ENCODE assay signal across 8 cellular contexts in genomic region chr4:26860157-26860921, GRCh38. TPM values are rescaled to one million over a fixed set of nuclear protein-coding genes. Genes with fewer than 3 reads are reported as not detected.
A peak's percentile ranks its signal among the peaks of the same experiment; 100 is the strongest.
DNase-seq lines count a peak whose midpoint lies in the region; ATAC-seq and TF ChIP-seq lines count a peak whose summit lies in the region.

STIM2 (plus strand) TSS chr4:26860841.

- H3K4me3 ChIP-seq in GM12864 (ENCODE audit: low read depth, low read length) = peak within 1 kb of the TSS; percentile 74
- peak within 1 kb of the TSS; percentile 87 for H3K4me3 ChIP-seq in osteoblast (ENCODE audit: insufficient read depth, low read length)
- peak within 1 kb of the TSS; percentile 84 for H3K4me3 ChIP-seq in thoracic aorta

- H3K27ac Mint-ChIP-seq in activated naive CD8-positive, alpha-beta T cell = peak within 1 kb of the TSS; percentile 98

- H3K36me3 Mint-ChIP-seq in activated naive CD8-positive, alpha-beta T cell = no peaks in the 10 kb centered on the region

- H3K27ac ChIP-seq in osteoblast (ENCODE audit: low read depth, low read length) (peak within 1 kb of the TSS; percentile 67), thoracic aorta (peak within 1 kb of the TSS; percentile 88 to 92)

- H3K9me3 Mint-ChIP-seq in activated naive CD8-positive, alpha-beta T cell (ENCODE audit: low read depth) = no peaks in the 10 kb centered on the region

- peaks cover 36% of the 10 kb centered on the region for H3K79me2 ChIP-seq in osteoblast (ENCODE audit: insufficient read depth, low read length)

- peak within 1 kb of the TSS; percentile 98 for H2AFZ ChIP-seq in osteoblast (ENCODE audit: low read length)

- H3K36me3 ChIP-seq in osteoblast (ENCODE audit: insufficient read depth, low read length) = no peaks in the 10 kb centered on the region
- no peaks in the 10 kb centered on the region for H3K36me3 ChIP-seq in thoracic aorta

- peaks cover 60% of the 10 kb centered on the region for H3K4me1 Mint-ChIP-seq in activated naive CD8-positive, alpha-beta T cell (ENCODE audit: low read depth)

- peak; percentile 43 for ATAC-seq in HG02623 (IDR thresholded peaks at IDR 0.05; ENCODE audit: unreplicated experiment)
- ATAC-seq in thoracic aorta (ENCODE audit: insufficient number of reproducible peaks, low FRiP score, low read depth) = peak; percentile 88

- H4K20me1 ChIP-seq in osteoblast (ENCODE audit: insufficient read depth, low read length) = peaks cover 8% of the 10 kb centered on the region

- H3K4me1 ChIP-seq in osteoblast (ENCODE audit: insufficient read depth, low read length) = peaks cover 26% of the 10 kb centered on the region
- peaks cover 24 to 35% of the 10 kb centered on the region in 2 donors for H3K4me1 ChIP-seq in thoracic aorta (ENCODE audit: control insufficient read depth in 1 of 2, low read depth in 2 of 2)

- H3K4me3 Mint-ChIP-seq in activated naive CD8-positive, alpha-beta T cell = peak within 1 kb of the TSS; percentile 96

- peak; percentile 85 for DNase-seq in GM12864 (ENCODE audit: low read depth)
- DNase-seq in NCI-H1105 (lab: John Stamatoyannopoulos, UW) = peak; percentile 80
- peak; percentile 89 for DNase-seq in SKM-1 treated with dmso at 0.1 percent for 144 hours (lab: John Stamatoyannopoulos, UW; ENCODE audit: unreplicated experiment)
- DNase-seq in glomerular visceral epithelial cell (ENCODE audit: extremely low spot score) = peak; percentile 98
- peak; percentile 97 for DNase-seq in osteoblast (ENCODE audit: insufficient read length, low spot score, missing footprints)
- DNase-seq in thoracic aorta (ENCODE audit: low spot score) = peak; percentile 78

- H3K4me2 ChIP-seq in osteoblast (ENCODE audit: insufficient read depth, low read length) = peak within 1 kb of the TSS; percentile 94

- H3K27me3 Mint-ChIP-seq in activated naive CD8-positive, alpha-beta T cell = no peaks in the 10 kb centered on the region

- no peaks in the 10 kb centered on the region for H3K9me3 ChIP-seq in osteoblast (ENCODE audit: low read depth, low read length)
- no peaks in the 10 kb centered on the region for H3K9me3 ChIP-seq in thoracic aorta

- TF ChIP-seq CTCF in GM12864 (IDR thresholded peaks at IDR 0.05; ENCODE audit: low read depth, low read length, missing control alignments) (peak; percentile 42), osteoblast (IDR thresholded peaks at IDR 0.05; ENCODE audit: extremely low read depth, low read depth, low read length) (peak; percentile 28), thoracic aorta (IDR thresholded peaks at IDR 0.05) (peak; percentile 34)

- no peaks in the 10 kb centered on the region for H3K27me3 ChIP-seq in osteoblast (ENCODE audit: insufficient read depth, low read length)
- H3K27me3 ChIP-seq in thoracic aorta (replicated peaks; ENCODE audit: insufficient read depth) = no peaks in the 10 kb centered on the region

RNA-seq across cellular contexts. Expression of gene STIM2, which starts in this region (rescaled TPM):
- 14.8 and 15.3 TPM in 2 replicates for total RNA-seq in osteoblast
- total RNA-seq in thoracic aorta = 10 to 100 TPM; 14.3 to 53.3 TPM

Comparison
In these comparisons a context has a peak if more than half of its experiments do, and no peak if none do; other contexts are left out.
1. Peak in every context shown above with its lines: DNase-seq, ATAC-seq, H3K4me3 ChIP-seq and H3K27ac ChIP-seq.